In genomic region chr3:50274371-50275104, GRCh38 we compare ENCODE assay signal across 8 cellular contexts. TPM values are rescaled to one million over a fixed set of nuclear protein-coding genes. Genes with fewer than 3 reads are reported as not detected.
DNase-seq lines count a peak whose midpoint lies in the region; ATAC-seq lines count a peak whose summit lies in the region.

No MANE protein-coding gene starts in this region.

- peak overlapping the region; percentile 26 for H3K27ac Mint-ChIP-seq in activated CD8-positive, alpha-beta T cell treated with anti-CD3 and anti-CD28 coated beads, Interleukin-2, amount 10 ng/mL, durations not matched to agents 7 days and 5 days
- H3K27ac Mint-ChIP-seq in naive B cell = peak overlapping the region; percentile 40 to 95 (median 78)

- no peak overlapping the region for H3K27ac ChIP-seq in effector memory CD4-positive, alpha-beta T cell (ENCODE audit: insufficient read depth, low read length, poor library complexity, severe bottlenecking)
- peak overlapping the region; percentile 98 for H3K27ac ChIP-seq in substantia nigra (ENCODE audit: low read depth, low read length, poor library complexity, severe bottlenecking)

- peaks cover 36% of the 10 kb centered on the region for H3K27me3 ChIP-seq in effector memory CD4-positive, alpha-beta T cell (replicated peaks; ENCODE audit: control insufficient read depth, insufficient read depth, low read length, poor library complexity, severe bottlenecking)

- peak overlapping the region; percentile 58 for H3K4me3 Mint-ChIP-seq in activated CD8-positive, alpha-beta T cell treated with anti-CD3 and anti-CD28 coated beads, Interleukin-2, amount 10 ng/mL, durations not matched to agents 7 days and 5 days
- H3K4me3 Mint-ChIP-seq in naive B cell = peak overlapping the region in 7 of 8 donors; percentile 29 to 91 (median 65)

- peaks cover 34% of the 10 kb centered on the region for H3K4me1 Mint-ChIP-seq in activated CD8-positive, alpha-beta T cell treated with anti-CD3 and anti-CD28 coated beads, Interleukin-2, amount 10 ng/mL, durations not matched to agents 7 days and 5 days (ENCODE audit: low read depth)
- H3K4me1 Mint-ChIP-seq in naive B cell = peaks cover 19 to 29% (median 25%) of the 10 kb centered on the region in 3 donors

- ATAC-seq in activated CD8-positive, alpha-beta T cell treated with anti-CD3 and anti-CD28 coated beads, Interleukin-2, amount 10 ng/mL, durations not matched to agents 7 days and 5 days = peak; percentile 37
- ATAC-seq in naive B cell (ENCODE audit: low read depth in 2 of 2) (peak; percentile 20 to 32), GM19395 (IDR thresholded peaks at IDR 0.05; ENCODE audit: unreplicated experiment) (no peak)

- POLR2A ChIA-PET in activated CD8-positive, alpha-beta T cell treated with anti-CD3 and anti-CD28 coated beads, Interleukin-2, amount 10 ng/mL, durations not matched to agents 7 days and 5 days (lab: Charles Lee) = interaction anchor here (1.1 kb wide), 1 partner anchor 24 kb away, joined by 3 read pairs; no protein-coding TSS in a partner anchor

- no peaks in the 10 kb centered on the region for H3K36me3 ChIP-seq in effector memory CD4-positive, alpha-beta T cell (ENCODE audit: control insufficient read depth, insufficient read depth, low read length)

- H3K9me3 ChIP-seq in effector memory CD4-positive, alpha-beta T cell (ENCODE audit: control insufficient read depth, low read length) = no peaks in the 10 kb centered on the region

- peak; percentile 15 for DNase-seq in NCI-H2227 (lab: John Stamatoyannopoulos, UW; ENCODE audit: unreplicated experiment)
- no peak for DNase-seq in NCI-H2227 treated with DMSO at 0.1 percent for 48 hours (lab: John Stamatoyannopoulos, UW)
- peak; percentile 74 for DNase-seq in NCI-H69 (lab: John Stamatoyannopoulos, UW)
- peak; percentile 86 for DNase-seq in activated CD8-positive, alpha-beta T cell treated with anti-CD3 and anti-CD28 coated beads, Interleukin-2, amount 10 ng/mL, durations not matched to agents 7 days and 5 days
- DNase-seq in effector memory CD4-positive, alpha-beta T cell = peak; percentile 42 to 50 (median 44)
- DNase-seq in naive B cell = peak; percentile 67
- peak in 30 of 49 donors; percentile 13 to 67 (median 44) for DNase-seq in substantia nigra (lab: John Stamatoyannopoulos, UW)

- CTCF ChIA-PET in activated CD8-positive, alpha-beta T cell treated with anti-CD3 and anti-CD28 coated beads, Interleukin-2, amount 10 ng/mL, durations not matched to agents 7 days and 5 days (lab: Charles Lee) = interaction anchor here (0.6 to 3.8 kb wide), 15 partner anchors 16 to 84 kb away, joined by 3 to 17 read pairs (median 4); partner anchors contain the start of genes GNAI2 and IFRD2

- H3K36me3 Mint-ChIP-seq in activated CD8-positive, alpha-beta T cell treated with anti-CD3 and anti-CD28 coated beads, Interleukin-2, amount 10 ng/mL, durations not matched to agents 7 days and 5 days (ENCODE audit: low read depth) = no peaks in the 10 kb centered on the region
- H3K36me3 Mint-ChIP-seq in naive B cell = no peaks in the 10 kb centered on the region

- peaks cover 31% of the 10 kb centered on the region for H3K4me1 ChIP-seq in effector memory CD4-positive, alpha-beta T cell (ENCODE audit: control insufficient read depth, insufficient read depth, low read length, poor library complexity, severe bottlenecking)

- H3K27me3 Mint-ChIP-seq in activated CD8-positive, alpha-beta T cell treated with anti-CD3 and anti-CD28 coated beads, Interleukin-2, amount 10 ng/mL, durations not matched to agents 7 days and 5 days (ENCODE audit: low read depth) = peaks cover 43% of the 10 kb centered on the region
- peaks cover 35 to 59% (median 41%) of the 10 kb centered on the region in 3 donors for H3K27me3 Mint-ChIP-seq in naive B cell

- no peak overlapping the region for H3K4me3 ChIP-seq in effector memory CD4-positive, alpha-beta T cell (ENCODE audit: insufficient read depth, low read depth, low read length, poor library complexity, severe bottlenecking)

- no peaks in the 10 kb centered on the region for H3K9me3 Mint-ChIP-seq in activated CD8-positive, alpha-beta T cell treated with anti-CD3 and anti-CD28 coated beads, Interleukin-2, amount 10 ng/mL, durations not matched to agents 7 days and 5 days (ENCODE audit: insufficient read depth)
- H3K9me3 Mint-ChIP-seq in naive B cell = no peaks in the 10 kb centered on the region

RNA-seq across cellular contexts. Expression of gene LSMEM2, which starts 4.3 kb away (rescaled TPM):
- total RNA-seq in activated CD8-positive, alpha-beta T cell treated with anti-CD3 and anti-CD28 coated beads, Interleukin-2, amount 10 ng/mL, durations not matched to agents 7 days and 5 days = not detected
- polyA plus RNA-seq in naive B cell (ENCODE audit: low read depth in 6 of 6) = under 1 TPM in 1 of 6 donors, not detected in 5; 0.19 TPM

RNA-seq across cellular contexts. Expression of gene SEMA3B, which starts 5.6 kb away (rescaled TPM):
- under 1 TPM; 0.52 to 0.84 TPM for total RNA-seq in activated CD8-positive, alpha-beta T cell treated with anti-CD3 and anti-CD28 coated beads, Interleukin-2, amount 10 ng/mL, durations not matched to agents 7 days and 5 days
- polyA plus RNA-seq in naive B cell (ENCODE audit: low read depth in 6 of 6) = under 1 TPM in 1 of 6 donors, not detected in 5; 0.13 TPM

RNA-seq across cellular contexts. Expression of gene IFRD2, which starts 17.7 kb away (rescaled TPM):
- 10 to 100 TPM; 81.3 to 85.1 TPM for total RNA-seq in activated CD8-positive, alpha-beta T cell treated with anti-CD3 and anti-CD28 coated beads, Interleukin-2, amount 10 ng/mL, durations not matched to agents 7 days and 5 days
- 10 to 100 TPM; 42.7 to 68.3 (median 55.7) TPM for polyA plus RNA-seq in naive B cell (ENCODE audit: low read depth in 6 of 6)

RNA-seq across cellular contexts. Expression of gene HYAL3, which starts 24.7 kb away (rescaled TPM):
- 10 to 100 TPM in 1 of 2 experiments, 1 to 10 TPM in 1; 9.7 to 12.7 TPM for total RNA-seq in activated CD8-positive, alpha-beta T cell treated with anti-CD3 and anti-CD28 coated beads, Interleukin-2, amount 10 ng/mL, durations not matched to agents 7 days and 5 days
- polyA plus RNA-seq in naive B cell (ENCODE audit: low read depth in 6 of 6) = 1 to 10 TPM in 4 of 6 donors, under 1 TPM in 1, not detected in 1; 0.93 to 2.8 (median 1.6) TPM

RNA-seq across cellular contexts. Expression of gene NAA80, which starts 24.7 kb away (rescaled TPM):
- total RNA-seq in activated CD8-positive, alpha-beta T cell treated with anti-CD3 and anti-CD28 coated beads, Interleukin-2, amount 10 ng/mL, durations not matched to agents 7 days and 5 days = 10 to 100 TPM; 26.8 to 28.5 TPM
- 10 to 100 TPM in 5 of 6 donors, 1 to 10 TPM in 1; 9.0 to 15.5 (median 11.6) TPM for polyA plus RNA-seq in naive B cell (ENCODE audit: low read depth in 6 of 6)
